8 cellular contexts compared by ENCODE assay signal in the genomic region with DNA sequence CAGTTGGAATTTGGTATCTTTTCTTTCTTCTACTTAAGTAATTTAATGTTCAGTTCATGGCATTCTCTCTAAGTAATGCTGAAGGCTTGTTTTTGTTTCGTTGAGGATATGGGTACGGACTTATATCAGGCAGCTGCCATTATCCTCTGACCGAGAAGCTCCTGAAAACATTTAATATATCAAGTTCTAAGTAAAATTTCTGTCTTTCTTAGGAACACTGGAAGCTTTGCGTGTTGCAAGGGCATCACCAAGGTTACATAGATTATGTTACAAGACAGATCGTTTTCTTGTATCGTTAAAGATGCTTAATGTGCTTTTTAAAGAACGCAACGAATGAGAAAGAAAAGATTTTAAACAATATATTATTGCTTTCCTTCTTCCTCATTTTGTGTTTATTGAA. TPM values are rescaled to one million over a fixed set of nuclear protein-coding genes. Genes with fewer than 3 reads are reported as not detected.
DNase-seq lines count a peak whose midpoint lies in the region; ATAC-seq and TF ChIP-seq lines count a peak whose summit lies in the region.

No MANE protein-coding gene starts in this region.

- H3K27ac Mint-ChIP-seq in natural killer cell: peak overlapping the region; percentile 85 to 90

- no TSS peak for BruUV-seq in mammary epithelial cell (replicated peaks; lab: Mats Ljungman, UMichigan)

- H4K20me1 ChIP-seq in mammary epithelial cell (ENCODE audit: insufficient read depth, low read length): no peaks in the 10 kb centered on the region

- H3K27me3 ChIP-seq in mammary epithelial cell (ENCODE audit: insufficient read depth, low read length): no peaks in the 10 kb centered on the region

- H3K27ac ChIP-seq in C4-2B: peak overlapping the region; percentile 82
- H3K27ac ChIP-seq in mammary epithelial cell (ENCODE audit: insufficient read depth, low read depth, low read length): no peak overlapping the region

- ATAC-seq in natural killer cell: no peak
- ATAC-seq in HG03196 (IDR thresholded peaks at IDR 0.05; ENCODE audit: unreplicated experiment): no peak

- peak overlapping the region; percentile 27 for H3K9ac ChIP-seq in mammary epithelial cell (ENCODE audit: insufficient read depth, low read length)

- DNase-seq in KG1 (lab: John Stamatoyannopoulos, UW): peak; percentile 54
- DNase-seq in mammary epithelial cell: no peak
- DNase-seq in natural killer cell: no peak
- DNase-seq in stimulated activated naive CD4-positive, alpha-beta T cell treated with Interleukin-2 at 50 U/mL for 16 hours (lab: John Stamatoyannopoulos, UW): no peak
- DNase-seq in D341Med (ENCODE audit: low spot score): no peak
- no peak for DNase-seq in HuH-7.5 (ENCODE audit: low spot score)

- H3K4me1 Mint-ChIP-seq in natural killer cell: peaks cover 24 to 30% of the 10 kb centered on the region in 2 donors

- peaks cover 26% of the 10 kb centered on the region for H3K4me1 ChIP-seq in mammary epithelial cell (ENCODE audit: insufficient read depth, low read length)

- intact Hi-C loops in mammary epithelial cell (cut with micrococcal nuclease): loop anchor here (5.0 kb wide), 3 partner anchors 56 to 224 kb away; no protein-coding TSS in a partner anchor
- intact Hi-C loops in natural killer cell (cut with micrococcal nuclease): loop anchor here (2.0 to 5.0 kb wide), 2 partner anchors 56 to 439 kb away; a partner anchor contains a TSS

- peaks cover 1 to 4% of the 10 kb centered on the region in 2 donors for H3K27me3 Mint-ChIP-seq in natural killer cell (ENCODE audit: low read depth in 2 of 2)

- peak overlapping the region in 2 of 3 experiments; percentile 65 to 71 for H3K4me3 ChIP-seq in mammary epithelial cell (replicated peaks in 1 of 3; ENCODE audit: insufficient read depth in 1 of 3, low read depth in 2 of 3, low read length in 3 of 3)

- peaks cover 40% of the 10 kb centered on the region for H3K79me2 ChIP-seq in mammary epithelial cell (ENCODE audit: insufficient read depth, low read length)

- no peak overlapping the region for H2AFZ ChIP-seq in mammary epithelial cell (ENCODE audit: low read depth, low read length)

- no peaks in the 10 kb centered on the region for H3K9me3 Mint-ChIP-seq in natural killer cell

- 61% methylated on average over 8 of the region's 8 CpGs for WGBS in mammary epithelial cell (ENCODE audit: low coverage, missing lambda C conversion rate)

- H3K9me3 ChIP-seq in mammary epithelial cell (replicated peaks; ENCODE audit: insufficient read depth, low read length): peaks cover 5% of the 10 kb centered on the region

- peak overlapping the region; percentile 96 for H3K4me2 ChIP-seq in mammary epithelial cell (ENCODE audit: insufficient read depth, low read depth, low read length)

- TF ChIP-seq CTCF in C4-2B (conservative IDR thresholded peaks at IDR 0.05): no peak
- TF ChIP-seq CTCF in mammary epithelial cell (conservative IDR thresholded peaks at IDR 0.05 in 1 of 2, IDR thresholded peaks at IDR 0.05 in 1 of 2; ENCODE audit: extremely low read depth in 1 of 2, insufficient read depth in 1 of 2, low read depth in 1 of 2, low read length in 2 of 2): no peak
- no peak for TF ChIP-seq CTCF in natural killer cell (IDR thresholded peaks at IDR 0.05)

- H3K36me3 Mint-ChIP-seq in natural killer cell: no peaks in the 10 kb centered on the region

- in situ Hi-C loops in mammary epithelial cell (cut with MboI; ENCODE audit: low sequenced_read_pairs in 2 of 2): no loop called here

- H3K36me3 ChIP-seq in mammary epithelial cell (ENCODE audit: insufficient read depth, low read length): no peaks in the 10 kb centered on the region

- CTCF ChIA-PET in mammary epithelial cell (lab: Charles Lee; ENCODE audit: low non-redundant PET): no interaction called here

- dilution Hi-C loops in mammary epithelial cell (cut with HindIII; ENCODE audit: low sequenced_read_pairs): no loop called here

- peak overlapping the region; percentile 91 for H3K4me3 Mint-ChIP-seq in natural killer cell

RNA-seq across cellular contexts. Expression of a gene that starts 1.0 kb away (rescaled TPM):
- total RNA-seq in mammary epithelial cell: 100 to 1,000 TPM; 117 to 125 TPM
- 93.3 TPM for polyA plus RNA-seq in mammary epithelial cell
- 83.5 TPM for polyA minus RNA-seq in mammary epithelial cell
- total RNA-seq in natural killer cell: 10 to 100 TPM; 31.2 to 53.6 (median 47.3) TPM
